29 cellular contexts compared by ENCODE assay signal in the genomic region with DNA sequence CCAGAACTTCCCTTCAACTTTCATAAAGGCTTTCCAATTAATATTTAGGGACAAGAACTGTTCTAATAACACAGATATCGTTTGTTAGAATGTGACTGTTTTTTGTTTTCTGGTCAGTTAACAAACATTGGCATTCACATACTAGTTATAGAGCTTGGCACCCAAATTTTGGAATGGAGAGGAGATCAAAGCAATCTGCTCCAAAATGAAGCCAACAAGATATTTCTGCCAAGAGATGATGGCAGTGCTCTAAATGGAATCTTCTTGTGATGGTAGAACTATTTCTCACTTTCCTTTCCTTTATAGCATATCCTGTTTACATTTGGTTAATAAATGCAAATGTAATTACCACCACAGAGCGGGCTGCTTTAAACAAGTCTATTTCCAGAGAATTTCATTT.
"Had no signal": no experiment of that assay in that cellular context is flagged by ENCODE, and none has a peak within 500 bp of the region (broad histone marks: within the 10 kb centered on the region; RNA-seq: fewer than 3 reads in every experiment).

No MANE protein-coding gene starts in this region.

- H3K4me1 ChIP-seq: neural progenitor cell, parathyroid adenoma, psoas muscle, right lobe of liver, sigmoid colon, suprapubic skin, testis, upper lobe of right lung, uterus had no signal

- H3K36me3 ChIP-seq: neural progenitor cell, ovary, right lobe of liver, sigmoid colon, suprapubic skin, tibial artery, transverse colon, upper lobe of right lung, uterus had no signal

- H3K9me3 ChIP-seq: ovary, psoas muscle, right lobe of liver, sigmoid colon, suprapubic skin, testis, tibial artery, transverse colon, upper lobe of right lung, uterus had no signal

- H3K27ac Mint-ChIP-seq: natural killer cell; nephron; neural progenitor cell; progenitor cell of endocrine pancreas; stimulated activated effector memory CD8-positive, alpha-beta T cell treated with anti-CD3 and anti-CD28 coated beads, Interleukin-12 subunit alpha, Interleukin-12 subunit beta, amount 100 ng/mL, for 72 hours; stimulated activated naive CD8-positive, alpha-beta T cell treated with anti-CD3 and anti-CD28 coated beads, Interleukin-15, amount 100 ng/mL, for 72 hours; type B pancreatic cell had no signal

- H3K27me3 Mint-ChIP-seq: progenitor cell of endocrine pancreas; stimulated activated naive CD8-positive, alpha-beta T cell treated with anti-CD3 and anti-CD28 coated beads, Interleukin-15, amount 100 ng/mL, for 72 hours; type B pancreatic cell had no signal

- ATAC-seq: natural killer cell; psoas muscle; right cardiac atrium; right lobe of liver; stimulated activated effector memory CD8-positive, alpha-beta T cell treated with anti-CD3 and anti-CD28 coated beads, Interleukin-12 subunit alpha, Interleukin-12 subunit beta, amount 100 ng/mL, for 72 hours; stimulated activated naive CD8-positive, alpha-beta T cell treated with anti-CD3 and anti-CD28 coated beads, Interleukin-15, amount 100 ng/mL, for 72 hours; stimulated activated naive CD8-positive, alpha-beta T cell treated with anti-CD3 and anti-CD28 coated beads, Interleukin-15, Interleukin-2, amounts not matched to agents 100 U/mL and 50 U/mL, for 24 hours; upper lobe of right lung had no signal

- H3K36me3 Mint-ChIP-seq: neural progenitor cell; stimulated activated effector memory CD8-positive, alpha-beta T cell treated with anti-CD3 and anti-CD28 coated beads, Interleukin-12 subunit alpha, Interleukin-12 subunit beta, amount 100 ng/mL, for 72 hours; type B pancreatic cell had no signal

- H3K27ac ChIP-seq: neural progenitor cell, ovary, parathyroid adenoma, psoas muscle, right lobe of liver, sigmoid colon, suprapubic skin, testis, tibial artery, transverse colon, upper lobe of right lung, uterus had no signal

- H3K4me3 ChIP-seq: neural progenitor cell, ovary, psoas muscle, right lobe of liver, sigmoid colon, suprapubic skin, testis, tibial artery, transverse colon, upper lobe of right lung, uterus had no signal

- H3K27me3 ChIP-seq: neural progenitor cell, ovary, right lobe of liver, sigmoid colon, suprapubic skin, testis, tibial artery, transverse colon, upper lobe of right lung, uterus had no signal

- H3K4me3 Mint-ChIP-seq: natural killer cell; nephron; neural progenitor cell; stimulated activated effector memory CD8-positive, alpha-beta T cell treated with anti-CD3 and anti-CD28 coated beads, Interleukin-12 subunit alpha, Interleukin-12 subunit beta, amount 100 ng/mL, for 72 hours; stimulated activated naive CD8-positive, alpha-beta T cell treated with anti-CD3 and anti-CD28 coated beads, Interleukin-15, amount 100 ng/mL, for 72 hours; type B pancreatic cell had no signal

- H3K4me1 Mint-ChIP-seq: natural killer cell; neural progenitor cell; stimulated activated effector memory CD8-positive, alpha-beta T cell treated with anti-CD3 and anti-CD28 coated beads, Interleukin-12 subunit alpha, Interleukin-12 subunit beta, amount 100 ng/mL, for 72 hours; stimulated activated naive CD8-positive, alpha-beta T cell treated with anti-CD3 and anti-CD28 coated beads, Interleukin-15, amount 100 ng/mL, for 72 hours had no signal

- DNase-seq: natural killer cell; occipital lobe; ovary; posterior cingulate gyrus; psoas muscle; right cardiac atrium; right lobe of liver; sigmoid colon; small intestine; stimulated activated CD4-positive, alpha-beta T cell treated with anti-CD3 and anti-CD28 coated beads, Interleukin-15, amount 100 ng/mL, for 24 hours; stimulated activated CD4-positive, alpha-beta T cell treated with anti-CD3 and anti-CD28 coated beads, Interleukin-2, amount 100 ng/mL, for 24 hours; stimulated activated CD4-positive, alpha-beta T cell treated with anti-CD3 and anti-CD28 coated beads, Interleukin-2, amount 100 ng/mL, for 48 hours; stimulated activated CD4-positive, alpha-beta T cell treated with anti-CD3 and anti-CD28 coated beads, Interleukin-4, amount 100 ng/mL, for 24 hours; stimulated activated naive CD4-positive, alpha-beta T cell; stimulated activated naive CD8-positive, alpha-beta T cell treated with anti-CD3 and anti-CD28 coated beads, Interleukin-15, amount 100 ng/mL, for 72 hours; stimulated activated naive CD8-positive, alpha-beta T cell treated with anti-CD3 and anti-CD28 coated beads, Interleukin-15, Interleukin-2, amounts not matched to agents 100 U/mL and 50 U/mL, for 24 hours; substantia nigra; testis; tibial artery; transverse colon; upper lobe of right lung; uterus had no signal

- H3K9me3 Mint-ChIP-seq: nephron; neural progenitor cell; stimulated activated naive CD8-positive, alpha-beta T cell treated with anti-CD3 and anti-CD28 coated beads, Interleukin-15, amount 100 ng/mL, for 72 hours had no signal
